ENCODE assay signal across 20 cellular contexts in the genomic region with DNA sequence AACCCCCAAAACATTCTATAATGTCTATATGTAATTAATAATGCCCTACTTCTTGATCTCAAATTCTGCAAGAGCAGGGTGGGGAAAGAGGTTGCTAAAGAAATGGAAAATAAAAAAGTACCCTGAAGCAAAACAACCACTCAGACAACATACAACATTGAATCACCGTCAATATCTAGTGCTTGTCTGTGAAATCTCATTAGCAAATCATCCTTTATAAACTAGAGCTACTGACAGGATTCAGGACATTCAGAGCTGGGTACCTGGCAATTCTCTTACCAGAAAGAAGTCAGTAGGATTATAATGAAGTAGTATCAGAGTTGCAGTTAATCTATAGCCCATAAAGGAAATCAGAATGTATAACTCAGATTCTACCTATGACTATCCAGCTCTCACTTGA.
DNase-seq lines count a peak whose midpoint lies in the region; ATAC-seq and TF ChIP-seq lines count a peak whose summit lies in the region.
"Had no signal": no experiment of that assay in that cellular context is flagged by ENCODE, and none has a peak within 500 bp of the region (broad histone marks: within the 10 kb centered on the region; RNA-seq: fewer than 3 reads in every experiment).

No MANE protein-coding gene starts in this region.

- no peak for TF ChIP-seq POLR2A in thyroid gland (IDR thresholded peaks at IDR 0.05)

- no peaks in the 10 kb centered on the region for H3K36me3 ChIP-seq in left ventricle myocardium inferior
- H3K36me3 ChIP-seq in thyroid gland, result no peaks in the 10 kb centered on the region
- H3K36me3 ChIP-seq: BLaER1 treated with 17β-estradiol and CSF1 and Interleukin-3, amounts not matched to agents 10 nM and 100 nM had no signal

- H3K4me3 ChIP-seq in left ventricle myocardium inferior (no peak overlapping the region), thyroid gland (replicated peaks in 1 of 3) (no peak overlapping the region)
- H3K4me3 ChIP-seq: A549; BLaER1 treated with 17β-estradiol and CSF1 and Interleukin-3, amounts not matched to agents 10 nM and 100 nM had no signal

- peak overlapping the region; percentile 58 for H3K27ac ChIP-seq in left ventricle myocardium inferior (replicated peaks)
- peak overlapping the region in 2 of 3 donors; percentile 59 to 72 for H3K27ac ChIP-seq in thyroid gland
- H3K27ac ChIP-seq: 22Rv1; A549; BLaER1 treated with 17β-estradiol and CSF1 and Interleukin-3, amounts not matched to agents 10 nM and 100 nM; C4-2B had no signal

- H3K27me3 ChIP-seq in left ventricle myocardium inferior (ENCODE audit: low read depth) (no peaks in the 10 kb centered on the region), thyroid gland (no peaks in the 10 kb centered on the region)
- H3K27me3 ChIP-seq: BLaER1 treated with 17β-estradiol and CSF1 and Interleukin-3, amounts not matched to agents 10 nM and 100 nM had no signal

- TF ChIP-seq CTCF in left ventricle myocardium inferior (IDR thresholded peaks at IDR 0.05; ENCODE audit: borderline replicate concordance) (no peak), thyroid gland (IDR thresholded peaks at IDR 0.05) (no peak)

- no peak for DNase-seq in left ventricle myocardium inferior
- DNase-seq in cardiac septum (ENCODE audit: low spot score), result no peak
- peak; percentile 10 for DNase-seq in NCI-H82 treated with DMSO at 0.1 percent for 48 hours (lab: John Stamatoyannopoulos, UW; ENCODE audit: unreplicated experiment)
- DNase-seq in thyroid gland, result no peak
- no peak for DNase-seq in cerebellar cortex (ENCODE audit: low spot score)
- DNase-seq in SKM-1 treated with dmso at 0.1 percent for 144 hours (lab: John Stamatoyannopoulos, UW; ENCODE audit: unreplicated experiment), result no peak
- DNase-seq: AML-193; Caco-2; Calu3; CD4-positive, alpha-beta T cell; CD8-positive, alpha-beta T cell; DMS 273 treated with DMSO at 0.1 percent for 48 hours; DMS79 treated with DMSO at 0.1 percent for 48 hours; GF-D8 had no signal

- peaks cover 50% of the 10 kb centered on the region for H3K4me1 ChIP-seq in left ventricle myocardium inferior
- peaks cover 16 to 18% of the 10 kb centered on the region in 2 donors for H3K4me1 ChIP-seq in thyroid gland
- H3K4me1 ChIP-seq: BLaER1 treated with 17β-estradiol and CSF1 and Interleukin-3, amounts not matched to agents 10 nM and 100 nM; Caco-2 had no signal

- no peak for ATAC-seq in SK-N-SH treated with all-trans-retinoic acid at 6 μM for 48 hours
- ATAC-seq in GM21528 (IDR thresholded peaks at IDR 0.05; ENCODE audit: low FRiP score, unreplicated experiment), result no peak
- ATAC-seq: CD8-positive, alpha-beta T cell had no signal

- intact Hi-C loops in left ventricle myocardium inferior (cut with micrococcal nuclease) (no loop called here), cardiac septum (cut with DNase I) (no loop called here), thyroid gland (cut with DNase I) (no loop called here)

- 86 to 91% methylated on average over 1 of the region's 1 CpG for WGBS in thyroid gland, 2 donors

- H3K9me3 ChIP-seq in left ventricle myocardium inferior (replicated peaks), result no peaks in the 10 kb centered on the region
- no peaks in the 10 kb centered on the region for H3K9me3 ChIP-seq in thyroid gland
- H3K9me3 ChIP-seq: A549; BLaER1 treated with 17β-estradiol and CSF1 and Interleukin-3, amounts not matched to agents 10 nM and 100 nM; Caco-2 had no signal

TF ChIP-seq in SK-N-SH treated with all-trans-retinoic acid at 6 μM for 48 hours, 23 proteins besides CTCF, POLR2A, EP300 and RAD21:
- TF ChIP-seq ESRRG (CRISPR knock-in tag; IDR thresholded peaks at IDR 0.05), result no peak
- TF ChIP-seq, protein P1, sequence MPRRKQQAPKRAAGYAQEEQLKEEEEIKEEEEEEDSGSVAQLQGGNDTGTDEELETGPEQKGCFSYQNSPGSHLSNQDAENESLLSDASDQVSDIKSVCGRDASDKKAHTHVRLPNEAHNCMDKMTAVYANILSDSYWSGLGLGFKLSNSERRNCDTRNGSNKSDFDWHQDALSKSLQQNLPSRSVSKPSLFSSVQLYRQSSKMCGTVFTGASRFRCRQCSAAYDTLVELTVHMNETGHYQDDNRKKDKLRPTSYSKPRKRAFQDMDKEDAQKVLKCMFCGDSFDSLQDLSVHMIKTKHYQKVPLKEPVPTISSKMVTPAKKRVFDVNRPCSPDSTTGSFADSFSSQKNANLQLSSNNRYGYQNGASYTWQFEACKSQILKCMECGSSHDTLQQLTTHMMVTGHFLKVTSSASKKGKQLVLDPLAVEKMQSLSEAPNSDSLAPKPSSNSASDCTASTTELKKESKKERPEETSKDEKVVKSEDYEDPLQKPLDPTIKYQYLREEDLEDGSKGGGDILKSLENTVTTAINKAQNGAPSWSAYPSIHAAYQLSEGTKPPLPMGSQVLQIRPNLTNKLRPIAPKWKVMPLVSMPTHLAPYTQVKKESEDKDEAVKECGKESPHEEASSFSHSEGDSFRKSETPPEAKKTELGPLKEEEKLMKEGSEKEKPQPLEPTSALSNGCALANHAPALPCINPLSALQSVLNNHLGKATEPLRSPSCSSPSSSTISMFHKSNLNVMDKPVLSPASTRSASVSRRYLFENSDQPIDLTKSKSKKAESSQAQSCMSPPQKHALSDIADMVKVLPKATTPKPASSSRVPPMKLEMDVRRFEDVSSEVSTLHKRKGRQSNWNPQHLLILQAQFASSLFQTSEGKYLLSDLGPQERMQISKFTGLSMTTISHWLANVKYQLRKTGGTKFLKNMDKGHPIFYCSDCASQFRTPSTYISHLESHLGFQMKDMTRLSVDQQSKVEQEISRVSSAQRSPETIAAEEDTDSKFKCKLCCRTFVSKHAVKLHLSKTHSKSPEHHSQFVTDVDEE (CRISPR knock-in tag; IDR thresholded peaks at IDR 0.05), result 0 out of 2 replicates have a peak, but pooled peaks have one; percentile 55
